ENCODE assay signal across 11 cellular contexts in genomic region chr1:117572546-117572945, GRCh38. TPM values are rescaled to one million over a fixed set of nuclear protein-coding genes. Genes with fewer than 3 reads are reported as not detected.
DNase-seq lines count a peak whose midpoint lies in the region; ATAC-seq and TF ChIP-seq lines count a peak whose summit lies in the region.
"Had no signal": no experiment of that assay in that cellular context is flagged by ENCODE, and none has a peak within 500 bp of the region (broad histone marks: within the 10 kb centered on the region; RNA-seq: fewer than 3 reads in every experiment).

No MANE protein-coding gene starts in this region.

- no peak overlapping the region for H3K27ac ChIP-seq in Karpas-422 (ENCODE audit: low read length)
- no peak overlapping the region for H3K27ac ChIP-seq in naive thymus-derived CD4-positive, alpha-beta T cell (ENCODE audit: low read depth, low read length)
- H3K27ac ChIP-seq in dorsolateral prefrontal cortex = no peak overlapping the region

- no peaks in the 10 kb centered on the region for H3K9me2 ChIP-seq in Karpas-422 (replicated peaks; ENCODE audit: insufficient read depth, low read length)

- DNase-seq in Karpas-422 = peak; percentile 57
- peak; percentile 57 for DNase-seq in activated CD8-positive, alpha-beta T cell treated with anti-CD3 and anti-CD28 coated beads, Interleukin-2, amount 10 ng/mL, durations not matched to agents 7 days and 5 days
- peak in 5 of 9 donors; percentile 13 to 30 (median 19) for DNase-seq in naive thymus-derived CD4-positive, alpha-beta T cell
- DNase-seq in NCI-H774 (lab: John Stamatoyannopoulos, UW) = no peak
- DNase-seq in dorsolateral prefrontal cortex = no peak
- DNase-seq: NCI-H82, nephron progenitor cell had no signal

- H3K27ac Mint-ChIP-seq in activated CD8-positive, alpha-beta T cell treated with anti-CD3 and anti-CD28 coated beads, Interleukin-2, amount 10 ng/mL, durations not matched to agents 7 days and 5 days = peak overlapping the region; percentile 72
- H3K27ac Mint-ChIP-seq in naive thymus-derived CD4-positive, alpha-beta T cell = peak overlapping the region in 7 of 9 donors; percentile 1 to 79 (median 51)
- H3K27ac Mint-ChIP-seq: GM23338, nephron progenitor cell had no signal

- H3K9ac ChIP-seq in Karpas-422 (ENCODE audit: low read length) = no peak overlapping the region

- H2AFZ ChIP-seq in Karpas-422 (ENCODE audit: low read length) = no peak overlapping the region; the same call in 1 of the 2 replicates
- H2AFZ ChIP-seq: GM23338 had no signal

- intact Hi-C loops in naive thymus-derived CD4-positive, alpha-beta T cell (cut with micrococcal nuclease) = no loop called here
- intact Hi-C loops in dorsolateral prefrontal cortex (cut with DNase I) = no loop called here

- CTCF ChIA-PET in activated CD8-positive, alpha-beta T cell treated with anti-CD3 and anti-CD28 coated beads, Interleukin-2, amount 10 ng/mL, durations not matched to agents 7 days and 5 days (lab: Charles Lee) = interaction anchor here (1.5 kb wide), 1 partner anchor 40 kb away, joined by 3 read pairs; no protein-coding TSS in a partner anchor
- CTCF ChIA-PET in naive thymus-derived CD4-positive, alpha-beta T cell (lab: Charles Lee) = no interaction called here

- no peaks in the 10 kb centered on the region for H3K9me3 ChIP-seq in Karpas-422 (ENCODE audit: low read length)
- H3K9me3 ChIP-seq in naive thymus-derived CD4-positive, alpha-beta T cell (ENCODE audit: control insufficient read depth in 2 of 3, low read length in 3 of 3) = no peaks in the 10 kb centered on the region

- no peaks in the 10 kb centered on the region for H3K36me3 Mint-ChIP-seq in activated CD8-positive, alpha-beta T cell treated with anti-CD3 and anti-CD28 coated beads, Interleukin-2, amount 10 ng/mL, durations not matched to agents 7 days and 5 days (ENCODE audit: low read depth)
- H3K36me3 Mint-ChIP-seq in naive thymus-derived CD4-positive, alpha-beta T cell = no peaks in the 10 kb centered on the region

- no peaks in the 10 kb centered on the region for H3K79me2 ChIP-seq in Karpas-422 (ENCODE audit: low read length)

- no peak overlapping the region for H3K4me3 Mint-ChIP-seq in activated CD8-positive, alpha-beta T cell treated with anti-CD3 and anti-CD28 coated beads, Interleukin-2, amount 10 ng/mL, durations not matched to agents 7 days and 5 days
- peak overlapping the region in 4 of 10 donors; percentile 1 to 55 (median 29) for H3K4me3 Mint-ChIP-seq in naive thymus-derived CD4-positive, alpha-beta T cell
- H3K4me3 Mint-ChIP-seq: GM23338, nephron progenitor cell had no signal

- POLR2A ChIA-PET in activated CD8-positive, alpha-beta T cell treated with anti-CD3 and anti-CD28 coated beads, Interleukin-2, amount 10 ng/mL, durations not matched to agents 7 days and 5 days (lab: Charles Lee) = no interaction called here
- POLR2A ChIA-PET in naive thymus-derived CD4-positive, alpha-beta T cell (lab: Charles Lee) = no interaction called here

- H3K27me3 ChIP-seq in Karpas-422 (ENCODE audit: low read length) (no peaks in the 10 kb centered on the region), dorsolateral prefrontal cortex (no peaks in the 10 kb centered on the region)
- no peaks in the 10 kb centered on the region for H3K27me3 ChIP-seq in naive thymus-derived CD4-positive, alpha-beta T cell (ENCODE audit: control insufficient read depth in 2 of 2, insufficient read depth in 2 of 2, low read length in 2 of 2)

- H3K4me3 ChIP-seq in Karpas-422 (ENCODE audit: low read length) = no peak overlapping the region
- H3K4me3 ChIP-seq in naive thymus-derived CD4-positive, alpha-beta T cell (ENCODE audit: low read length) = no peak overlapping the region
- no peak overlapping the region for H3K4me3 ChIP-seq in dorsolateral prefrontal cortex
- H3K4me3 ChIP-seq: GM23338 had no signal

- no peaks in the 10 kb centered on the region for H3K36me3 ChIP-seq in Karpas-422 (ENCODE audit: insufficient read depth, low read length)
- H3K36me3 ChIP-seq in naive thymus-derived CD4-positive, alpha-beta T cell (ENCODE audit: control insufficient read depth in 2 of 3, insufficient read depth in 3 of 3, low read length in 3 of 3) = no peaks in the 10 kb centered on the region

- no peak overlapping the region for H3K4me2 ChIP-seq in Karpas-422 (ENCODE audit: low read depth, low read length, poor library complexity, severe bottlenecking)
- H3K4me2 ChIP-seq: GM23338 had no signal

- H4K20me1 ChIP-seq in Karpas-422 (ENCODE audit: insufficient read depth, low read depth, low read length) = no peaks in the 10 kb centered on the region

- peaks cover 28% of the 10 kb centered on the region for H3K4me1 Mint-ChIP-seq in activated CD8-positive, alpha-beta T cell treated with anti-CD3 and anti-CD28 coated beads, Interleukin-2, amount 10 ng/mL, durations not matched to agents 7 days and 5 days (ENCODE audit: low read depth)
- peaks cover 10 to 23% (median 18%) of the 10 kb centered on the region in 7 donors for H3K4me1 Mint-ChIP-seq in naive thymus-derived CD4-positive, alpha-beta T cell

- no peaks in the 10 kb centered on the region for H3K9me3 Mint-ChIP-seq in activated CD8-positive, alpha-beta T cell treated with anti-CD3 and anti-CD28 coated beads, Interleukin-2, amount 10 ng/mL, durations not matched to agents 7 days and 5 days (ENCODE audit: insufficient read depth)
- no peaks in the 10 kb centered on the region for H3K9me3 Mint-ChIP-seq in naive thymus-derived CD4-positive, alpha-beta T cell
- H3K9me3 Mint-ChIP-seq: GM23338, nephron progenitor cell had no signal

- no peak for TF ChIP-seq CTCF in dorsolateral prefrontal cortex (IDR thresholded peaks at IDR 0.05 in 54 of 56, conservative IDR thresholded peaks at IDR 0.05 in 2 of 56; ENCODE audit: low read depth in 1 of 56, partially characterized antibody in 56 of 56)

- peaks cover 4% of the 10 kb centered on the region for H3K27me3 Mint-ChIP-seq in activated CD8-positive, alpha-beta T cell treated with anti-CD3 and anti-CD28 coated beads, Interleukin-2, amount 10 ng/mL, durations not matched to agents 7 days and 5 days (ENCODE audit: low read depth)
- H3K27me3 Mint-ChIP-seq in naive thymus-derived CD4-positive, alpha-beta T cell = peaks cover 0 to 8% (median 0%) of the 10 kb centered on the region in 5 donors

- ATAC-seq in GM18867 (IDR thresholded peaks at IDR 0.05; ENCODE audit: unreplicated experiment) (peak; percentile 88), HG03039 (IDR thresholded peaks at IDR 0.05; ENCODE audit: unreplicated experiment) (no peak), GM18519 (IDR thresholded peaks at IDR 0.05; ENCODE audit: low FRiP score, unreplicated experiment) (no peak)
- peak; percentile 76 for ATAC-seq in activated CD8-positive, alpha-beta T cell treated with anti-CD3 and anti-CD28 coated beads, Interleukin-2, amount 10 ng/mL, durations not matched to agents 7 days and 5 days
- ATAC-seq in naive thymus-derived CD4-positive, alpha-beta T cell = peak; percentile 81
- ATAC-seq: GM23338 had no signal

- H3K4me1 ChIP-seq in Karpas-422 (ENCODE audit: low read length) = no peaks in the 10 kb centered on the region
- peaks cover 14 to 17% of the 10 kb centered on the region in 2 donors for H3K4me1 ChIP-seq in naive thymus-derived CD4-positive, alpha-beta T cell (ENCODE audit: control insufficient read depth in 2 of 2, insufficient read depth in 2 of 2, low read length in 2 of 2)

RNA-seq across cellular contexts. Expression of gene TENT5C, which starts 33.3 kb away (rescaled TPM):
- 0.14 and 0.60 TPM in 2 replicates for total RNA-seq in Karpas-422 (2014; rRNA removed; shearing (Covaris generic); ENCODE audit: low replicate concordance)
- total RNA-seq in activated CD8-positive, alpha-beta T cell treated with anti-CD3 and anti-CD28 coated beads, Interleukin-2, amount 10 ng/mL, durations not matched to agents 7 days and 5 days = 10 to 100 TPM; 20.7 to 20.8 TPM
- 10 to 100 TPM in 3 of 5 experiments, 1 to 10 TPM in 2; 3.7 to 47.0 (median 12.9) TPM for total RNA-seq in naive thymus-derived CD4-positive, alpha-beta T cell
- 1 to 10 TPM in 1 of 2 donors, under 1 TPM in 1; 0.91 to 1.6 TPM for polyA plus RNA-seq in naive thymus-derived CD4-positive, alpha-beta T cell
- 1 to 10 TPM in 68 of 120 experiments, under 1 TPM in 52; 0.36 to 7.0 (median 1.1) TPM for total RNA-seq in dorsolateral prefrontal cortex

Comparison
In these comparisons a context has a peak if more than half of its experiments do, and no peak if none do; other contexts are left out.
1. ATAC-seq: peak in GM18867 (single experiment), activated CD8-positive, alpha-beta T cell treated with anti-CD3 and anti-CD28 coated beads, Interleukin-2, amount 10 ng/mL, durations not matched to agents 7 days and 5 days (single experiment) and naive thymus-derived CD4-positive, alpha-beta T cell (single experiment); none in HG03039 (single experiment) and GM18519 (single experiment).
2. DNase-seq: peak in Karpas-422 (single experiment), activated CD8-positive, alpha-beta T cell treated with anti-CD3 and anti-CD28 coated beads, Interleukin-2, amount 10 ng/mL, durations not matched to agents 7 days and 5 days (single experiment) and naive thymus-derived CD4-positive, alpha-beta T cell (5 of 9); none in NCI-H774 (single experiment) and dorsolateral prefrontal cortex (0 of 10).